ENCODE assay signal across 1 cellular context in the genomic region with DNA sequence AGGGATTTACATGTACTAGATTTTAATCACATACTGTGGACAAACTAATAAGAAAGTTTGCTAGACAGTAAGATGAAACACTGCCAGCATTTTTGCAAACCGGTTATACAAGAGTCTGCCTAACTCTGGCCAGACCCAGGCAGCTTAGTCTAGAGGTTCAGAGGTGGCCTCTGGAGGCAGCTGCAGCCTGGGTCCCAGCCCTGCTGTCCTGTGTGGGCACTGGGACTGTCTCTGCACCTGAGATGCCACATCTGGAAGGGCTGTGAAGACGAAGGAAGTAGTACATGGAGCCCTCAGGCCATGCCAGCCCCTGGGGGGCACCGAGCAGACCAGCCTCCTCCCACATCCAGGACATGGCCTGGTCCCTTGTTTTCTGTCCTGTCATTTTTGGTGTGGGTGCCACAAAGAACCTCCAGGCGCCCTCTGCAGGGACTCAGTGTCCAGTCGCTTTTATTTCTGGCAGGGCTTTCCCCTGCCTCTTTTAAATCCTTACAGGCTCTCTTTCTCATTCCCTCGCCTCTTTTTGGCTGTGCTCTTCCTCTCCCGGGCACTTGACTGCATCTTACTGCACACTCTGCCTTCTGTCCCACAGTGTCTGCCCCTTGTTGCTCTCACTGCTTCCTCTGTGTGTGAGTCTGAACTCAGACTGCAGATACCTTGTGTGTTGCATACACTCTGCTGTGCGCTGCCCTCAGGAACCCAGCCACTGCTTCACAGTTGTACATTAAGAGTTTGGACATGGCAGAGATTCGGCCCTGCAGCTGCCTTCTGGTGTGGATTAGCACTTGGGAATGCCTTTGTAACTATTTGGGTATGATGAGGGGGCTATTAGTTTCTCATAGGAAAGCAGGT.
A peak's percentile ranks its signal among the peaks of the same experiment; 100 is the strongest.
TF ChIP-seq lines count a peak whose summit lies in the region.

No MANE protein-coding gene starts in this region.

TF ChIP-seq in HepG2, 621 proteins besides CTCF, POLR2A, EP300 and RAD21 (continued from another document and continues in another):
- TF ChIP-seq, protein P1, sequence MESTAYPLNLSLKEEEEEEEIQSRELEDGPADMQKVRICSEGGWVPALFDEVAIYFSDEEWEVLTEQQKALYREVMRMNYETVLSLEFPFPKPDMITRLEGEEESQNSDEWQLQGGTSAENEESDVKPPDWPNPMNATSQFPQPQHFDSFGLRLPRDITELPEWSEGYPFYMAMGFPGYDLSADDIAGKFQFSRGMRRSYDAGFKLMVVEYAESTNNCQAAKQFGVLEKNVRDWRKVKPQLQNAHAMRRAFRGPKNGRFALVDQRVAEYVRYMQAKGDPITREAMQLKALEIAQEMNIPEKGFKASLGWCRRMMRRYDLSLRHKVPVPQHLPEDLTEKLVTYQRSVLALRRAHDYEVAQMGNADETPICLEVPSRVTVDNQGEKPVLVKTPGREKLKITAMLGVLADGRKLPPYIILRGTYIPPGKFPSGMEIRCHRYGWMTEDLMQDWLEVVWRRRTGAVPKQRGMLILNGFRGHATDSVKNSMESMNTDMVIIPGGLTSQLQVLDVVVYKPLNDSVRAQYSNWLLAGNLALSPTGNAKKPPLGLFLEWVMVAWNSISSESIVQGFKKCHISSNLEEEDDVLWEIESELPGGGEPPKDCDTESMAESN (CRISPR knock-in tag; conservative IDR thresholded peaks at IDR 0.05), result no peak
- TF ChIP-seq ERF (CRISPR knock-in tag; IDR thresholded peaks at IDR 0.05), result 0 out of 2 replicates have a peak, but pooled peaks have one; percentile 50
- no peak for TF ChIP-seq ATRX (CRISPR knock-in tag; IDR thresholded peaks at IDR 0.05; ENCODE audit: borderline replicate concordance)
- no peak for TF ChIP-seq ZIK1 (CRISPR knock-in tag; IDR thresholded peaks at IDR 0.05; ENCODE audit: borderline replicate concordance, low read depth)
- peak; percentile 96 for TF ChIP-seq ZNF121 (CRISPR knock-in tag; IDR thresholded peaks at IDR 0.05)
- TF ChIP-seq, protein P2, sequence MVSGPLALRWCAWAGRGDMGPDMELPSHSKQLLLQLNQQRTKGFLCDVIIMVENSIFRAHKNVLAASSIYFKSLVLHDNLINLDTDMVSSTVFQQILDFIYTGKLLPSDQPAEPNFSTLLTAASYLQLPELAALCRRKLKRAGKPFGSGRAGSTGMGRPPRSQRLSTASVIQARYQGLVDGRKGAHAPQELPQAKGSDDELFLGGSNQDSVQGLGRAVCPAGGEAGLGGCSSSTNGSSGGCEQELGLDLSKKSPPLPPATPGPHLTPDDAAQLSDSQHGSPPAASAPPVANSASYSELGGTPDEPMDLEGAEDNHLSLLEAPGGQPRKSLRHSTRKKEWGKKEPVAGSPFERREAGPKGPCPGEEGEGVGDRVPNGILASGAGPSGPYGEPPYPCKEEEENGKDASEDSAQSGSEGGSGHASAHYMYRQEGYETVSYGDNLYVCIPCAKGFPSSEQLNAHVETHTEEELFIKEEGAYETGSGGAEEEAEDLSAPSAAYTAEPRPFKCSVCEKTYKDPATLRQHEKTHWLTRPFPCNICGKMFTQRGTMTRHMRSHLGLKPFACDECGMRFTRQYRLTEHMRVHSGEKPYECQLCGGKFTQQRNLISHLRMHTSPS (CRISPR knock-in tag; IDR thresholded peaks at IDR 0.05; ENCODE audit: low read depth), result 0 out of 2 replicates have a peak, but pooled peaks have one; percentile 30
- TF ChIP-seq, protein P3, sequence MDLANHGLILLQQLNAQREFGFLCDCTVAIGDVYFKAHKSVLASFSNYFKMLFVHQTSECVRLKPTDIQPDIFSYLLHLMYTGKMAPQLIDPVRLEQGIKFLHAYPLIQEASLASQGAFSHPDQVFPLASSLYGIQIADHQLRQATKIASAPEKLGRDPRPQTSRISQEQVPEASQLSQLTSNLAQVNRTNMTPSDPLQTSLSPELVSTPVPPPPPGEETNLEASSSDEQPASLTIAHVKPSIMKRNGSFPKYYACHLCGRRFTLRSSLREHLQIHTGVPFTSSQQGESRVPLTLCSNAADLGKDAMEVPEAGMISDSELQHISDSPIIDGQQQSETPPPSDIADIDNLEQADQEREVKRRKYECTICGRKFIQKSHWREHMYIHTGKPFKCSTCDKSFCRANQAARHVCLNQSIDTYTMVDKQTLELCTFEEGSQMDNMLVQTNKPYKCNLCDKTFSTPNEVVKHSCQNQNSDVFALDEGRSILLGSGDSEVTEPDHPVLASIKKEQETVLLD (CRISPR knock-in tag; IDR thresholded peaks at IDR 0.05; ENCODE audit: low read depth), result no peak
- TF ChIP-seq ZNF83 (CRISPR knock-in tag; IDR thresholded peaks at IDR 0.05; ENCODE audit: borderline replicate concordance), result 0 out of 2 replicates have a peak, but pooled peaks have one; percentile 26
- TF ChIP-seq MZF1 (CRISPR knock-in tag; IDR thresholded peaks at IDR 0.05; ENCODE audit: borderline replicate concordance), result no peak
- no peak for TF ChIP-seq PAWR (CRISPR knock-in tag; IDR thresholded peaks at IDR 0.05; ENCODE audit: borderline replicate concordance)
- no peak for TF ChIP-seq ZNF564 (CRISPR knock-in tag; IDR thresholded peaks at IDR 0.05)
- TF ChIP-seq U2AF2 (IDR thresholded peaks at IDR 0.05; ENCODE audit: low read depth, low read length), result no peak
- TF ChIP-seq, protein P4, sequence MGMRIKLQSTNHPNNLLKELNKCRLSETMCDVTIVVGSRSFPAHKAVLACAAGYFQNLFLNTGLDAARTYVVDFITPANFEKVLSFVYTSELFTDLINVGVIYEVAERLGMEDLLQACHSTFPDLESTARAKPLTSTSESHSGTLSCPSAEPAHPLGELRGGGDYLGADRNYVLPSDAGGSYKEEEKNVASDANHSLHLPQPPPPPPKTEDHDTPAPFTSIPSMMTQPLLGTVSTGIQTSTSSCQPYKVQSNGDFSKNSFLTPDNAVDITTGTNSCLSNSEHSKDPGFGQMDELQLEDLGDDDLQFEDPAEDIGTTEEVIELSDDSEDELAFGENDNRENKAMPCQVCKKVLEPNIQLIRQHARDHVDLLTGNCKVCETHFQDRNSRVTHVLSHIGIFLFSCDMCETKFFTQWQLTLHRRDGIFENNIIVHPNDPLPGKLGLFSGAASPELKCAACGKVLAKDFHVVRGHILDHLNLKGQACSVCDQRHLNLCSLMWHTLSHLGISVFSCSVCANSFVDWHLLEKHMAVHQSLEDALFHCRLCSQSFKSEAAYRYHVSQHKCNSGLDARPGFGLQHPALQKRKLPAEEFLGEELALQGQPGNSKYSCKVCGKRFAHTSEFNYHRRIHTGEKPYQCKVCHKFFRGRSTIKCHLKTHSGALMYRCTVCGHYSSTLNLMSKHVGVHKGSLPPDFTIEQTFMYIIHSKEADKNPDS (CRISPR knock-in tag; IDR thresholded peaks at IDR 0.05), result no peak
- no peak for TF ChIP-seq NFIC (IDR thresholded peaks at IDR 0.05; ENCODE audit: low read length)
- TF ChIP-seq ZNF788 (CRISPR knock-in tag; IDR thresholded peaks at IDR 0.05; ENCODE audit: borderline replicate concordance), result 0 out of 2 replicates have a peak, but pooled peaks have one; percentile 33
- TF ChIP-seq, protein P5, sequence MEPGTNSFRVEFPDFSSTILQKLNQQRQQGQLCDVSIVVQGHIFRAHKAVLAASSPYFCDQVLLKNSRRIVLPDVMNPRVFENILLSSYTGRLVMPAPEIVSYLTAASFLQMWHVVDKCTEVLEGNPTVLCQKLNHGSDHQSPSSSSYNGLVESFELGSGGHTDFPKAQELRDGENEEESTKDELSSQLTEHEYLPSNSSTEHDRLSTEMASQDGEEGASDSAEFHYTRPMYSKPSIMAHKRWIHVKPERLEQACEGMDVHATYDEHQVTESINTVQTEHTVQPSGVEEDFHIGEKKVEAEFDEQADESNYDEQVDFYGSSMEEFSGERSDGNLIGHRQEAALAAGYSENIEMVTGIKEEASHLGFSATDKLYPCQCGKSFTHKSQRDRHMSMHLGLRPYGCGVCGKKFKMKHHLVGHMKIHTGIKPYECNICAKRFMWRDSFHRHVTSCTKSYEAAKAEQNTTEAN (CRISPR knock-in tag; conservative IDR thresholded peaks at IDR 0.05), result no peak
- TF ChIP-seq, protein P6, sequence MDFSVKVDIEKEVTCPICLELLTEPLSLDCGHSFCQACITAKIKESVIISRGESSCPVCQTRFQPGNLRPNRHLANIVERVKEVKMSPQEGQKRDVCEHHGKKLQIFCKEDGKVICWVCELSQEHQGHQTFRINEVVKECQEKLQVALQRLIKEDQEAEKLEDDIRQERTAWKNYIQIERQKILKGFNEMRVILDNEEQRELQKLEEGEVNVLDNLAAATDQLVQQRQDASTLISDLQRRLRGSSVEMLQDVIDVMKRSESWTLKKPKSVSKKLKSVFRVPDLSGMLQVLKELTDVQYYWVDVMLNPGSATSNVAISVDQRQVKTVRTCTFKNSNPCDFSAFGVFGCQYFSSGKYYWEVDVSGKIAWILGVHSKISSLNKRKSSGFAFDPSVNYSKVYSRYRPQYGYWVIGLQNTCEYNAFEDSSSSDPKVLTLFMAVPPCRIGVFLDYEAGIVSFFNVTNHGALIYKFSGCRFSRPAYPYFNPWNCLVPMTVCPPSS (IDR thresholded peaks at IDR 0.05), result no peak
- TF ChIP-seq ZNF607 (CRISPR knock-in tag; IDR thresholded peaks at IDR 0.05; ENCODE audit: borderline replicate concordance), result no peak
- no peak for TF ChIP-seq ZNF674 (CRISPR knock-in tag; IDR thresholded peaks at IDR 0.05; ENCODE audit: low read depth)
- TF ChIP-seq, protein P7, sequence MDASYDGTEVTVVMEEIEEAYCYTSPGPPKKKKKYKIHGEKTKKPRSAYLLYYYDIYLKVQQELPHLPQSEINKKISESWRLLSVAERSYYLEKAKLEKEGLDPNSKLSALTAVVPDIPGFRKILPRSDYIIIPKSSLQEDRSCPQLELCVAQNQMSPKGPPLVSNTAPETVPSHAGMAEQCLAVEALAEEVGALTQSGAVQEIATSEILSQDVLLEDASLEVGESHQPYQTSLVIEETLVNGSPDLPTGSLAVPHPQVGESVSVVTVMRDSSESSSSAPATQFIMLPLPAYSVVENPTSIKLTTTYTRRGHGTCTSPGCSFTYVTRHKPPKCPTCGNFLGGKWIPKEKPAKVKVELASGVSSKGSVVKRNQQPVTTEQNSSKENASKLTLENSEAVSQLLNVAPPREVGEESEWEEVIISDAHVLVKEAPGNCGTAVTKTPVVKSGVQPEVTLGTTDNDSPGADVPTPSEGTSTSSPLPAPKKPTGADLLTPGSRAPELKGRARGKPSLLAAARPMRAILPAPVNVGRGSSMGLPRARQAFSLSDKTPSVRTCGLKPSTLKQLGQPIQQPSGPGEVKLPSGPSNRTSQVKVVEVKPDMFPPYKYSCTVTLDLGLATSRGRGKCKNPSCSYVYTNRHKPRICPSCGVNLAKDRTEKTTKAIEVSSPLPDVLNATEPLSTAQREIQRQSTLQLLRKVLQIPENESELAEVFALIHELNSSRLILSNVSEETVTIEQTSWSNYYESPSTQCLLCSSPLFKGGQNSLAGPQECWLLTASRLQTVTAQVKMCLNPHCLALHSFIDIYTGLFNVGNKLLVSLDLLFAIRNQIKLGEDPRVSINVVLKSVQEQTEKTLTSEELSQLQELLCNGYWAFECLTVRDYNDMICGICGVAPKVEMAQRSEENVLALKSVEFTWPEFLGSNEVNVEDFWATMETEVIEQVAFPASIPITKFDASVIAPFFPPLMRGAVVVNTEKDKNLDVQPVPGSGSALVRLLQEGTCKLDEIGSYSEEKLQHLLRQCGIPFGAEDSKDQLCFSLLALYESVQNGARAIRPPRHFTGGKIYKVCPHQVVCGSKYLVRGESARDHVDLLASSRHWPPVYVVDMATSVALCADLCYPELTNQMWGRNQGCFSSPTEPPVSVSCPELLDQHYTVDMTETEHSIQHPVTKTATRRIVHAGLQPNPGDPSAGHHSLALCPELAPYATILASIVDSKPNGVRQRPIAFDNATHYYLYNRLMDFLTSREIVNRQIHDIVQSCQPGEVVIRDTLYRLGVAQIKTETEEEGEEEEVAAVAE (CRISPR knock-in tag; IDR thresholded peaks at IDR 0.05; ENCODE audit: borderline replicate concordance), result no peak
- no peak for TF ChIP-seq ZNF510 (CRISPR knock-in tag; IDR thresholded peaks at IDR 0.05; ENCODE audit: low read depth)
- no peak for TF ChIP-seq NRL (CRISPR knock-in tag; IDR thresholded peaks at IDR 0.05; ENCODE audit: borderline replicate concordance)
- TF ChIP-seq CEBPB (IDR thresholded peaks at IDR 0.05; ENCODE audit: borderline replicate concordance, low read depth, low read length), result no peak
- no peak for TF ChIP-seq ELF3 (CRISPR knock-in tag; IDR thresholded peaks at IDR 0.05)
- 0 out of 2 replicates have a peak, but pooled peaks have one; percentile 38 for TF ChIP-seq ZNF777 (CRISPR knock-in tag; IDR thresholded peaks at IDR 0.05)
- no peak for TF ChIP-seq IKZF4 (CRISPR knock-in tag; IDR thresholded peaks at IDR 0.05; ENCODE audit: borderline replicate concordance, low read depth, not compliant biosample characterization)
- no peak for TF ChIP-seq ZNF773 (CRISPR knock-in tag; IDR thresholded peaks at IDR 0.05; ENCODE audit: borderline replicate concordance)
- TF ChIP-seq U2AF1 (optimal IDR thresholded peaks at IDR 0.05; ENCODE audit: low read depth, low read length), result no peak
- TF ChIP-seq ZNF619 (CRISPR knock-in tag; IDR thresholded peaks at IDR 0.05), result peak; percentile 76
- TF ChIP-seq ZNF501 (CRISPR knock-in tag; IDR thresholded peaks at IDR 0.05), result peak; percentile 36; the same call in 1 of the 2 replicates
- TF ChIP-seq RCOR2 (CRISPR knock-in tag; IDR thresholded peaks at IDR 0.05), result no peak
- 0 out of 2 replicates have a peak, but pooled peaks have one; percentile 23 for TF ChIP-seq ZNF317 (CRISPR knock-in tag; IDR thresholded peaks at IDR 0.05)
- TF ChIP-seq, protein P8, sequence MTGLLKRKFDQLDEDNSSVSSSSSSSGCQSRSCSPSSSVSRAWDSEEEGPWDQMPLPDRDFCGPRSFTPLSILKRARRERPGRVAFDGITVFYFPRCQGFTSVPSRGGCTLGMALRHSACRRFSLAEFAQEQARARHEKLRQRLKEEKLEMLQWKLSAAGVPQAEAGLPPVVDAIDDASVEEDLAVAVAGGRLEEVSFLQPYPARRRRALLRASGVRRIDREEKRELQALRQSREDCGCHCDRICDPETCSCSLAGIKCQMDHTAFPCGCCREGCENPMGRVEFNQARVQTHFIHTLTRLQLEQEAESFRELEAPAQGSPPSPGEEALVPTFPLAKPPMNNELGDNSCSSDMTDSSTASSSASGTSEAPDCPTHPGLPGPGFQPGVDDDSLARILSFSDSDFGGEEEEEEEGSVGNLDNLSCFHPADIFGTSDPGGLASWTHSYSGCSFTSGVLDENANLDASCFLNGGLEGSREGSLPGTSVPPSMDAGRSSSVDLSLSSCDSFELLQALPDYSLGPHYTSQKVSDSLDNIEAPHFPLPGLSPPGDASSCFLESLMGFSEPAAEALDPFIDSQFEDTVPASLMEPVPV (CRISPR knock-in tag; IDR thresholded peaks at IDR 0.05), result no peak
- TF ChIP-seq, protein P9, sequence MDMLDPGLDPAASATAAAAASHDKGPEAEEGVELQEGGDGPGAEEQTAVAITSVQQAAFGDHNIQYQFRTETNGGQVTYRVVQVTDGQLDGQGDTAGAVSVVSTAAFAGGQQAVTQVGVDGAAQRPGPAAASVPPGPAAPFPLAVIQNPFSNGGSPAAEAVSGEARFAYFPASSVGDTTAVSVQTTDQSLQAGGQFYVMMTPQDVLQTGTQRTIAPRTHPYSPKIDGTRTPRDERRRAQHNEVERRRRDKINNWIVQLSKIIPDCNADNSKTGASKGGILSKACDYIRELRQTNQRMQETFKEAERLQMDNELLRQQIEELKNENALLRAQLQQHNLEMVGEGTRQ (IDR thresholded peaks at IDR 0.05; ENCODE audit: low read depth, low read length), result no peak
- TF ChIP-seq, protein P9 (CRISPR knock-in tag; IDR thresholded peaks at IDR 0.05; ENCODE audit: borderline replicate concordance), result no peak
- TF ChIP-seq, protein P10, sequence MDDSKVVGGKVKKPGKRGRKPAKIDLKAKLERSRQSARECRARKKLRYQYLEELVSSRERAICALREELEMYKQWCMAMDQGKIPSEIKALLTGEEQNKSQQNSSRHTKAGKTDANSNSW (CRISPR knock-in tag; IDR thresholded peaks at IDR 0.05; ENCODE audit: borderline replicate concordance), result no peak
